In the genomic region with DNA sequence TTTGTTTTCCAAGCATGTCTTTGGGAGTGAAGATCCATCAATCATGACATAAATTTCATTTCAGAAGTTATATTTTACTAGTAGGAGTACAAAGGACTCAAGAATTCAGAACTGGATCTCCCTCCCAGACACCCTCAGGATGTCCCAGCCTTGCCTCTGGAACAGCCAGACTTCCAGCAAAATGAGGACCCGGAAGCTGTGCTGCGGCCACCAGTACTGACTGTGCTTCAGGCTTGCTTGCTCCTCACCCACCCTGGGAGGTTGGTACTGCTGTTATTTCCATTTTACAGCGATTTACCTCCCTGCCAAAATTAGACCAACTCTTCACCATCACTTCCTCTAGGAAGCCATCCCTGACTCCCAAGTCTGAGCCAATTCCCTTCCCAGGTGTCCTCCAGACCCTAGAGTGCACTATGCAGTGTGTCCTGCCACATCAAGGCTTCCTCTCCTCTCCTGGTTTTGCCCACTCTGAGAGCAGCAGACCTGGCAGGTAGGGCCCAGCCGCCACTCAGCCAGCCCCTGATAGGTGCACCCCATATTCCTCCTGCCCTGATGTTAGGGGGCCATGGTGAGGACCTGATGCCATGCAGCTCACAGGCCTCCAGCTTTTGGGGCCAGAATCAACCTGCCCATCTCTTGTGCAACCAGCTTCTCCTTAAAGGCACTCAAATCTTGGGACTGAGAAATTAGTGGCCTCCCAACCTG, we compare ENCODE assay signal across 30 cellular contexts. TPM values are rescaled to one million over a fixed set of nuclear protein-coding genes. Genes with fewer than 3 reads are reported as not detected.
DNase-seq lines count a peak whose midpoint lies in the region; ATAC-seq and TF ChIP-seq lines count a peak whose summit lies in the region.
"Had no signal": no experiment of that assay in that cellular context is flagged by ENCODE, and none has a peak within 500 bp of the region (broad histone marks: within the 10 kb centered on the region; RNA-seq: fewer than 3 reads in every experiment).

No MANE protein-coding gene starts in this region.

- H3K27me3 Mint-ChIP-seq in natural killer cell treated with Interleukin-12 subunit alpha and Interleukin-12 subunit beta and Interleukin-15 and Interleukin-18, amount 100 ng/mL, for 72 hours = peaks cover 33 to 36% of the 10 kb centered on the region in 2 donors
- H3K27me3 Mint-ChIP-seq in natural killer cell (ENCODE audit: low read depth in 2 of 2) = peaks cover 35 to 40% of the 10 kb centered on the region in 2 donors
- peaks cover 37% of the 10 kb centered on the region for H3K27me3 Mint-ChIP-seq in activated T-cell treated with anti-CD3 and anti-CD28 coated beads, Interleukin-2, amount 50 U/mL, for 24 hours
- peaks cover 28% of the 10 kb centered on the region for H3K27me3 Mint-ChIP-seq in activated CD8-positive, alpha-beta T cell treated with anti-CD3 and anti-CD28 coated beads for 36 hours

- intact Hi-C loops in natural killer cell (cut with micrococcal nuclease) = no loop called here
- intact Hi-C loops in activated CD8-positive, alpha-beta T cell treated with anti-CD3 and anti-CD28 coated beads for 36 hours (cut with micrococcal nuclease) = no loop called here
- intact Hi-C loops in esophagus squamous epithelium (cut with DNase I) = no loop called here

- WGBS in esophagus squamous epithelium, 2 donors = 57 to 73% methylated on average over 3 to 4 of the region's 4 CpGs

- H3K4me3 ChIP-seq in coronary artery = no peak overlapping the region
- no peak overlapping the region for H3K4me3 ChIP-seq in osteoblast (ENCODE audit: insufficient read depth, low read length)
- no peak overlapping the region for H3K4me3 ChIP-seq in esophagus squamous epithelium
- H3K4me3 ChIP-seq: BLaER1 treated with 17β-estradiol and CSF1 and Interleukin-3, amounts not matched to agents 10 nM and 100 nM; HAP-1; hepatocyte; upper lobe of right lung had no signal

- H3K4me2 ChIP-seq in osteoblast (ENCODE audit: insufficient read depth, low read length) = no peak overlapping the region
- H3K4me2 ChIP-seq: BLaER1 treated with 17β-estradiol and CSF1 and Interleukin-3, amounts not matched to agents 10 nM and 100 nM; hepatocyte had no signal

- H3K79me2 ChIP-seq in osteoblast (ENCODE audit: insufficient read depth, low read length) = no peaks in the 10 kb centered on the region
- H3K79me2 ChIP-seq: hepatocyte had no signal

- TF ChIP-seq CTCF in natural killer cell (IDR thresholded peaks at IDR 0.05) (no peak), coronary artery (IDR thresholded peaks at IDR 0.05) (no peak), osteoblast (IDR thresholded peaks at IDR 0.05; ENCODE audit: extremely low read depth, low read depth, low read length) (no peak), esophagus squamous epithelium (IDR thresholded peaks at IDR 0.05) (no peak)
- TF ChIP-seq CTCF in activated CD8-positive, alpha-beta T cell treated with anti-CD3 and anti-CD28 coated beads for 36 hours (IDR thresholded peaks at IDR 0.05) = no peak

- POLR2A ChIA-PET in activated CD8-positive, alpha-beta T cell treated with anti-CD3 and anti-CD28 coated beads for 36 hours (lab: Charles Lee) = no interaction called here

- H3K27me3 ChIP-seq in osteoblast (ENCODE audit: insufficient read depth, low read length) = no peaks in the 10 kb centered on the region
- H3K27me3 ChIP-seq in esophagus squamous epithelium = no peaks in the 10 kb centered on the region
- H3K27me3 ChIP-seq: upper lobe of right lung had no signal

- no peak overlapping the region for H3K4me3 Mint-ChIP-seq in natural killer cell treated with Interleukin-12 subunit alpha and Interleukin-12 subunit beta and Interleukin-15 and Interleukin-18, amount 100 ng/mL, for 72 hours
- no peak overlapping the region for H3K4me3 Mint-ChIP-seq in natural killer cell
- no peak overlapping the region for H3K4me3 Mint-ChIP-seq in activated T-cell treated with anti-CD3 and anti-CD28 coated beads, Interleukin-2, amount 50 U/mL, for 24 hours
- H3K4me3 Mint-ChIP-seq in activated CD8-positive, alpha-beta T cell treated with anti-CD3 and anti-CD28 coated beads for 36 hours = no peak overlapping the region
- H3K4me3 Mint-ChIP-seq: activated T-cell treated with anti-CD3 and anti-CD28 coated beads, Interleukin-2, amount 50 U/mL, for 4 hours; mesothelial cell of epicardium; naive thymus-derived CD4-positive, alpha-beta T cell; stimulated activated effector memory CD8-positive, alpha-beta T cell treated with anti-CD3 and anti-CD28 coated beads, Interleukin-12 subunit alpha, Interleukin-12 subunit beta, amount 100 ng/mL, for 72 hours had no signal

- H3K9me3 ChIP-seq in osteoblast (ENCODE audit: low read depth, low read length) = no peaks in the 10 kb centered on the region
- H3K9me3 ChIP-seq in esophagus squamous epithelium = no peaks in the 10 kb centered on the region
- H3K9me3 ChIP-seq: HAP-1, upper lobe of right lung had no signal

- TF ChIP-seq POLR2A in esophagus squamous epithelium (IDR thresholded peaks at IDR 0.05) = no peak

- no peak for ATAC-seq in natural killer cell treated with Interleukin-12 subunit alpha and Interleukin-12 subunit beta and Interleukin-15 and Interleukin-18, amount 100 ng/mL, for 72 hours
- ATAC-seq in natural killer cell (no peak), HG02588 (IDR thresholded peaks at IDR 0.05; ENCODE audit: unreplicated experiment) (no peak)
- ATAC-seq in activated CD8-positive, alpha-beta T cell treated with anti-CD3 and anti-CD28 coated beads for 36 hours = no peak
- ATAC-seq: activated T-cell treated with anti-CD3 and anti-CD28 coated beads, Interleukin-2, amount 50 U/mL, for 4 hours; naive thymus-derived CD4-positive, alpha-beta T cell; stimulated activated effector memory CD8-positive, alpha-beta T cell treated with anti-CD3 and anti-CD28 coated beads, Interleukin-12 subunit alpha, Interleukin-12 subunit beta, amount 100 ng/mL, for 72 hours; upper lobe of right lung had no signal

- no peak overlapping the region for H3K27ac ChIP-seq in coronary artery
- H3K27ac ChIP-seq in osteoblast (ENCODE audit: low read depth, low read length) = peak overlapping the region; percentile 34
- no peak overlapping the region for H3K27ac ChIP-seq in esophagus squamous epithelium
- H3K27ac ChIP-seq: BLaER1 treated with 17β-estradiol and CSF1 and Interleukin-3, amounts not matched to agents 10 nM and 100 nM; hepatocyte; upper lobe of right lung had no signal

- H3K27ac Mint-ChIP-seq in natural killer cell treated with Interleukin-12 subunit alpha and Interleukin-12 subunit beta and Interleukin-15 and Interleukin-18, amount 100 ng/mL, for 72 hours = peak overlapping the region in 1 of 2 donors; percentile 9
- H3K27ac Mint-ChIP-seq in natural killer cell = no peak overlapping the region
- H3K27ac Mint-ChIP-seq in activated T-cell treated with anti-CD3 and anti-CD28 coated beads, Interleukin-2, amount 50 U/mL, for 24 hours = no peak overlapping the region
- no peak overlapping the region for H3K27ac Mint-ChIP-seq in activated CD8-positive, alpha-beta T cell treated with anti-CD3 and anti-CD28 coated beads for 36 hours
- H3K27ac Mint-ChIP-seq: mesothelial cell of epicardium had no signal

- H3K36me3 Mint-ChIP-seq in natural killer cell treated with Interleukin-12 subunit alpha and Interleukin-12 subunit beta and Interleukin-15 and Interleukin-18, amount 100 ng/mL, for 72 hours = no peaks in the 10 kb centered on the region
- H3K36me3 Mint-ChIP-seq in natural killer cell = no peaks in the 10 kb centered on the region
- no peaks in the 10 kb centered on the region for H3K36me3 Mint-ChIP-seq in activated T-cell treated with anti-CD3 and anti-CD28 coated beads, Interleukin-2, amount 50 U/mL, for 24 hours (ENCODE audit: low read depth)
- H3K36me3 Mint-ChIP-seq in activated CD8-positive, alpha-beta T cell treated with anti-CD3 and anti-CD28 coated beads for 36 hours (ENCODE audit: low read depth) = no peaks in the 10 kb centered on the region
- H3K36me3 Mint-ChIP-seq: mesothelial cell of epicardium; stimulated activated effector memory CD8-positive, alpha-beta T cell treated with anti-CD3 and anti-CD28 coated beads, Interleukin-12 subunit alpha, Interleukin-12 subunit beta, amount 100 ng/mL, for 72 hours had no signal

- DNase-seq in natural killer cell treated with Interleukin-12 subunit alpha and Interleukin-12 subunit beta and Interleukin-15 and Interleukin-18, amount 100 ng/mL, for 72 hours (ENCODE audit: low spot score) = peak; percentile 31
- DNase-seq in natural killer cell (no peak), coronary artery (ENCODE audit: low spot score) (peak; percentile 59), osteoblast (ENCODE audit: insufficient read length, low spot score, missing footprints) (peak; percentile 55), esophagus squamous epithelium (lab: John Stamatoyannopoulos, UW) (no peak)
- no peak for DNase-seq in activated T-cell treated with anti-CD3 and anti-CD28 coated beads, Interleukin-2, amount 50 U/mL, for 24 hours
- no peak for DNase-seq in activated CD8-positive, alpha-beta T cell treated with anti-CD3 and anti-CD28 coated beads for 36 hours
- DNase-seq: activated CD4-positive, alpha-beta T cell treated with anti-CD3 and anti-CD28 coated beads for 48 hours; activated naive CD4-positive, alpha-beta T cell; activated T-cell treated with anti-CD3 and anti-CD28 coated beads, Interleukin-2, amount 50 U/mL, for 4 hours; COR-L47; cortex of kidney; DMS53; naive thymus-derived CD4-positive, alpha-beta T cell; NCI-H1417; NCI-H2081 treated with DMSO at 0.1 percent for 48 hours; NCI-H226; occipital lobe; retina; stimulated activated CD4-positive, alpha-beta T cell treated with anti-CD3 and anti-CD28 coated beads, Interleukin-4, amount 100 ng/mL, for 24 hours; substantia nigra had no signal

- H3K36me3 ChIP-seq in osteoblast (ENCODE audit: insufficient read depth, low read length) = no peaks in the 10 kb centered on the region
- no peaks in the 10 kb centered on the region for H3K36me3 ChIP-seq in esophagus squamous epithelium
- H3K36me3 ChIP-seq: BLaER1 treated with 17β-estradiol and CSF1 and Interleukin-3, amounts not matched to agents 10 nM and 100 nM; HAP-1; upper lobe of right lung had no signal

- peaks cover 4% of the 10 kb centered on the region in 2 donors for H3K4me1 Mint-ChIP-seq in natural killer cell treated with Interleukin-12 subunit alpha and Interleukin-12 subunit beta and Interleukin-15 and Interleukin-18, amount 100 ng/mL, for 72 hours (ENCODE audit: low read depth in 2 of 2)
- H3K4me1 Mint-ChIP-seq in natural killer cell = peaks cover 0 to 10% of the 10 kb centered on the region in 2 donors
- peaks cover 5% of the 10 kb centered on the region for H3K4me1 Mint-ChIP-seq in activated T-cell treated with anti-CD3 and anti-CD28 coated beads, Interleukin-2, amount 50 U/mL, for 24 hours (ENCODE audit: low read depth)
- peaks cover 9% of the 10 kb centered on the region for H3K4me1 Mint-ChIP-seq in activated CD8-positive, alpha-beta T cell treated with anti-CD3 and anti-CD28 coated beads for 36 hours (ENCODE audit: low read depth)
- H3K4me1 Mint-ChIP-seq: stimulated activated effector memory CD8-positive, alpha-beta T cell treated with anti-CD3 and anti-CD28 coated beads, Interleukin-12 subunit alpha, Interleukin-12 subunit beta, amount 100 ng/mL, for 72 hours had no signal

- CTCF ChIA-PET in activated CD8-positive, alpha-beta T cell treated with anti-CD3 and anti-CD28 coated beads for 36 hours (lab: Charles Lee) = interaction anchor here (2.2 kb wide), 1 partner anchor 18 kb away, joined by 9 read pairs; no protein-coding TSS in a partner anchor

- H4K20me1 ChIP-seq in osteoblast (ENCODE audit: insufficient read depth, low read length) = no peaks in the 10 kb centered on the region

- H3K4me1 ChIP-seq in osteoblast (ENCODE audit: insufficient read depth, low read length) (peaks cover 9% of the 10 kb centered on the region), esophagus squamous epithelium (peaks cover 10 to 29% (median 15%) of the 10 kb centered on the region in 3 donors)
- H3K4me1 ChIP-seq: HAP-1 had no signal

- H2AFZ ChIP-seq in osteoblast (ENCODE audit: low read length) = no peak overlapping the region
- H2AFZ ChIP-seq: hepatocyte had no signal

- H3K9me3 Mint-ChIP-seq in natural killer cell treated with Interleukin-12 subunit alpha and Interleukin-12 subunit beta and Interleukin-15 and Interleukin-18, amount 100 ng/mL, for 72 hours = no peaks in the 10 kb centered on the region
- no peaks in the 10 kb centered on the region for H3K9me3 Mint-ChIP-seq in natural killer cell
- H3K9me3 Mint-ChIP-seq in activated T-cell treated with anti-CD3 and anti-CD28 coated beads, Interleukin-2, amount 50 U/mL, for 24 hours = no peaks in the 10 kb centered on the region
- no peaks in the 10 kb centered on the region for H3K9me3 Mint-ChIP-seq in activated CD8-positive, alpha-beta T cell treated with anti-CD3 and anti-CD28 coated beads for 36 hours
- H3K9me3 Mint-ChIP-seq: activated T-cell treated with anti-CD3 and anti-CD28 coated beads, Interleukin-2, amount 50 U/mL, for 4 hours; mesothelial cell of epicardium; stimulated activated effector memory CD8-positive, alpha-beta T cell treated with anti-CD3 and anti-CD28 coated beads, Interleukin-12 subunit alpha, Interleukin-12 subunit beta, amount 100 ng/mL, for 72 hours had no signal

RNA-seq across cellular contexts. Expression of gene WNT7B, which starts 47.3 kb away (rescaled TPM):
- not detected for total RNA-seq in natural killer cell treated with Interleukin-12 subunit alpha and Interleukin-12 subunit beta and Interleukin-15 and Interleukin-18, amount 100 ng/mL, for 72 hours
- not detected for total RNA-seq in natural killer cell
- 0.59 TPM in 1 of 2 replicates, not detected in the other for total RNA-seq in osteoblast
- not detected for total RNA-seq in activated CD8-positive, alpha-beta T cell treated with anti-CD3 and anti-CD28 coated beads for 36 hours
- total RNA-seq in esophagus squamous epithelium = 10 to 100 TPM; 10.6 to 27.0 (median 16.1) TPM
- total RNA-seq: G401; naive thymus-derived CD4-positive, alpha-beta T cell; T-helper 2 cell treated with Interferon-gamma antibody and Interleukin-4, amounts not matched to agents 100 ng/mL and 5 ng/mL, for 36 hours had no signal

Comparison
In these comparisons a context has a peak if more than half of its experiments do, and no peak if none do; other contexts are left out.
1. DNase-seq: peak in natural killer cell treated with Interleukin-12 subunit alpha and Interleukin-12 subunit beta and Interleukin-15 and Interleukin-18, amount 100 ng/mL, for 72 hours (single experiment), coronary artery (single experiment) and osteoblast (single experiment); none in natural killer cell (single experiment), activated T-cell treated with anti-CD3 and anti-CD28 coated beads, Interleukin-2, amount 50 U/mL, for 24 hours (single experiment), activated CD8-positive, alpha-beta T cell treated with anti-CD3 and anti-CD28 coated beads for 36 hours (single experiment) and esophagus squamous epithelium (single experiment).